ENCODE assay signal across 23 cellular contexts in genomic region chr2:182435754-182436153, GRCh38. TPM values are rescaled to one million over a fixed set of nuclear protein-coding genes. Genes with fewer than 3 reads are reported as not detected.
DNase-seq lines count a peak whose midpoint lies in the region; ATAC-seq, FAIRE-seq and TF ChIP-seq lines count a peak whose summit lies in the region.
"Had no signal": no experiment of that assay in that cellular context is flagged by ENCODE, and none has a peak within 500 bp of the region (broad histone marks: within the 10 kb centered on the region; RNA-seq: fewer than 3 reads in every experiment).

No MANE protein-coding gene starts in this region.

- H3F3A ChIP-seq in smooth muscle cell (ENCODE audit: low read depth) = peaks cover 3% of the 10 kb centered on the region

- H3K4me3 ChIP-seq in left ventricle myocardium inferior = no peak overlapping the region
- no peak overlapping the region for H3K4me3 ChIP-seq in fibroblast of pulmonary artery (replicated peaks; ENCODE audit: low read depth, low read length)
- H3K4me3 ChIP-seq in smooth muscle cell = no peak overlapping the region
- no peak overlapping the region for H3K4me3 ChIP-seq in kidney (ENCODE audit: low read length in 2 of 2)
- H3K4me3 ChIP-seq: dorsolateral prefrontal cortex had no signal

- peak; percentile 61 for ATAC-seq in left ventricle myocardium superior
- ATAC-seq: activated CD8-positive, alpha-beta T cell treated with anti-CD3 and anti-CD28 coated beads, Interleukin-2, amount 10 ng/mL, durations not matched to agents 7 days and 5 days; activated T-cell treated with anti-CD3 and anti-CD28 coated beads, Interleukin-2, amount 50 U/mL, for 4 hours had no signal

- no peaks in the 10 kb centered on the region for H3K27me3 ChIP-seq in left ventricle myocardium inferior (ENCODE audit: low read depth)
- H3K27me3 ChIP-seq in smooth muscle cell (ENCODE audit: low read depth) = no peaks in the 10 kb centered on the region
- H3K27me3 ChIP-seq: dorsolateral prefrontal cortex had no signal

- H3K4me2 ChIP-seq in smooth muscle cell = peak overlapping the region; percentile 31
- H3K4me2 ChIP-seq: KMS-11 had no signal

- no peak for DNase-seq in left ventricle myocardium superior
- no peak for DNase-seq in left ventricle myocardium inferior
- DNase-seq in amniotic epithelial cell (ENCODE audit: low read depth) = peak; percentile 35
- DNase-seq in fibroblast of pulmonary artery (ENCODE audit: low read depth) = peak; percentile 44
- DNase-seq in smooth muscle cell (lab: John Stamatoyannopoulos, UW; ENCODE audit: unreplicated experiment) = no peak
- DNase-seq in NCI-H1105 (lab: John Stamatoyannopoulos, UW) = no peak
- no peak for DNase-seq in kidney
- DNase-seq in stimulated activated CD4-positive, alpha-beta T cell treated with anti-CD3 and anti-CD28 coated beads, Interleukin-4, amount 100 ng/mL, for 24 hours = no peak
- DNase-seq: activated CD8-positive, alpha-beta T cell treated with anti-CD3 and anti-CD28 coated beads, Interleukin-2, amount 10 ng/mL, durations not matched to agents 7 days and 5 days; activated naive CD4-positive, alpha-beta T cell treated with anti-CD3 and anti-CD28 coated beads, Interleukin-2, amount 10 ng/mL, durations not matched to agents 7 days and 5 days; activated T-cell treated with anti-CD3 and anti-CD28 coated beads, Interleukin-2, amount 50 U/mL, for 4 hours; CD8-positive, alpha-beta memory T cell; dorsolateral prefrontal cortex; erythroblast; NCI-H1092; NCI-H2081 treated with DMSO at 0.1 percent for 48 hours; NCI-H524; nephron progenitor cell; stimulated activated CD4-positive, alpha-beta T cell treated with anti-CD3 and anti-CD28 coated beads, Interleukin-15, amount 100 ng/mL, for 24 hours; stimulated activated naive CD4-positive, alpha-beta T cell treated with Interleukin-2 at 50 U/mL for 16 hours had no signal

- H3K9ac ChIP-seq in smooth muscle cell (ENCODE audit: low read depth) (no peak overlapping the region), kidney (ENCODE audit: low read length in 2 of 2) (no peak overlapping the region)
- H3K9ac ChIP-seq: KMS-11 had no signal

- TF ChIP-seq CTCF in left ventricle myocardium inferior (IDR thresholded peaks at IDR 0.05; ENCODE audit: borderline replicate concordance) (no peak), fibroblast of pulmonary artery (IDR thresholded peaks at IDR 0.05; ENCODE audit: low read length, missing control alignments) (no peak), smooth muscle cell (IDR thresholded peaks at IDR 0.05; ENCODE audit: borderline replicate concordance, insufficient read depth, poor library complexity, severe bottlenecking) (no peak), kidney (IDR thresholded peaks at IDR 0.05; ENCODE audit: borderline replicate concordance, extremely low read depth, insufficient read depth) (no peak)

- H3K79me2 ChIP-seq in smooth muscle cell (ENCODE audit: low read depth) = no peaks in the 10 kb centered on the region

- intact Hi-C loops in left ventricle myocardium superior (cut with micrococcal nuclease) (no loop called here), left ventricle myocardium inferior (cut with micrococcal nuclease) (no loop called here), kidney (cut with DNase I) (no loop called here)

- H2AFZ ChIP-seq in smooth muscle cell (ENCODE audit: low read depth) = no peak overlapping the region

- no peaks in the 10 kb centered on the region for H3K9me3 ChIP-seq in left ventricle myocardium inferior (replicated peaks)
- no peaks in the 10 kb centered on the region for H3K9me3 ChIP-seq in smooth muscle cell (replicated peaks; ENCODE audit: low read depth)
- no peaks in the 10 kb centered on the region for H3K9me3 ChIP-seq in kidney (ENCODE audit: control insufficient read depth in 1 of 2, low read length in 2 of 2)

- WGBS in smooth muscle cell (ENCODE audit: low lambda C conversion rate) = 80% methylated on average over 1 of the region's 1 CpG

- H3K36me3 ChIP-seq in left ventricle myocardium inferior (no peaks in the 10 kb centered on the region), smooth muscle cell (ENCODE audit: low read depth) (no peaks in the 10 kb centered on the region), kidney (ENCODE audit: control insufficient read depth in 1 of 2, insufficient read depth in 2 of 2, low read length in 2 of 2) (no peaks in the 10 kb centered on the region)

- H3K27ac ChIP-seq in left ventricle myocardium inferior (replicated peaks) (no peak overlapping the region), smooth muscle cell (ENCODE audit: low read depth) (peak overlapping the region; percentile 27), kidney (ENCODE audit: low read depth in 2 of 2, low read length in 2 of 2) (no peak overlapping the region)
- H3K27ac ChIP-seq: KMS-11 had no signal

- no peaks in the 10 kb centered on the region for H4K20me1 ChIP-seq in smooth muscle cell (ENCODE audit: low read depth)

- peaks cover 5% of the 10 kb centered on the region for H3K4me1 ChIP-seq in left ventricle myocardium inferior
- no peaks in the 10 kb centered on the region for H3K4me1 ChIP-seq in smooth muscle cell (ENCODE audit: low read depth)
- H3K4me1 ChIP-seq in kidney (ENCODE audit: control insufficient read depth in 1 of 2, insufficient read depth in 1 of 2, low read depth in 1 of 2, low read length in 2 of 2) = peaks cover 0 to 4% of the 10 kb centered on the region in 2 donors

- no peak for FAIRE-seq in kidney (lab: Jason Lieb, UNC)
- FAIRE-seq: A204.1, keratinocyte had no signal

RNA-seq across cellular contexts. Expression of gene PDE1A, which starts 8.9 kb away (rescaled TPM):
- 16.9 TPM for total RNA-seq in left ventricle myocardium superior
- total RNA-seq in left ventricle myocardium inferior = 17.3 TPM
- 0.58 and 4.1 TPM in 2 replicates for total RNA-seq in smooth muscle cell
- polyA plus RNA-seq in smooth muscle cell = 0.56 and 0.96 TPM in 2 replicates
- total RNA-seq in kidney = 70.5 TPM
- polyA plus RNA-seq in kidney (ENCODE audit: insufficient read depth, low read depth, low replicate concordance) = 40.4 TPM
- total RNA-seq: activated CD8-positive, alpha-beta T cell treated with anti-CD3 and anti-CD28 coated beads, Interleukin-2, amount 10 ng/mL, durations not matched to agents 7 days and 5 days; activated T-cell treated with anti-CD3 and anti-CD28 coated beads, Interleukin-2, amount 50 U/mL, for 4 hours; CD8-positive, alpha-beta memory T cell had no signal
- polyA plus RNA-seq: CD8-positive, alpha-beta memory T cell had no signal

Comparison
In these comparisons a context has a peak if more than half of its experiments do, and no peak if none do; other contexts are left out.
1. DNase-seq: peak in amniotic epithelial cell (single experiment) and fibroblast of pulmonary artery (single experiment); none in left ventricle myocardium superior (single experiment), left ventricle myocardium inferior (single experiment), smooth muscle cell (single experiment), NCI-H1105 (single experiment), kidney (single experiment) and stimulated activated CD4-positive, alpha-beta T cell treated with anti-CD3 and anti-CD28 coated beads, Interleukin-4, amount 100 ng/mL, for 24 hours (single experiment).